Comparison of ENCODE assay signal across 26 cellular contexts in the genomic region with DNA sequence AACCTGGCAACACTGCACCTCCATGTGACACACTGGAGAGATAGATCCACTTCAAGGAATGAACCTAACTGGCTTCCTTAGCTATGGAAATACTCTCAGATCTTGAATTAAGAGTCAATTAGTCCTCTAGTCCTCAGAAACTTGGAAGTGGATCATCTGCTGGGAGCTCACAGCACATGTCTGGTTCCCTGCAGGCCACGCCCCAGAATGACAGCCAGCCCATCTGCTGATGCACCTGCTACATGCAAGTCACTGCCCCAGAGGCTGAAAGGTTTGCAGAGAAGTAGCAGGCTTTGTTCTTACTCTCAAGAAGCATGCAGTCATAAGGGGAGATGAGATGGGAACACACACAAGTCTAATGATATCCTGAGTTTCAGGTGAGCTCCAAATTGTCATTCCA.
DNase-seq lines count a peak whose midpoint lies in the region; ATAC-seq and TF ChIP-seq lines count a peak whose summit lies in the region.
"Had no signal": no experiment of that assay in that cellular context is flagged by ENCODE, and none has a peak within 500 bp of the region (broad histone marks: within the 10 kb centered on the region; RNA-seq: fewer than 3 reads in every experiment).

No MANE protein-coding gene starts in this region.

- WGBS in esophagus muscularis mucosa = 50% methylated on average over 1 of the region's 1 CpG
- WGBS in right cardiac atrium = 93% methylated on average over 1 of the region's 1 CpG

- ATAC-seq in Right ventricle myocardium inferior = no peak
- no peak for ATAC-seq in right cardiac atrium
- ATAC-seq: heart left ventricle, left ventricle myocardium superior, mucosa of descending colon, psoas muscle had no signal

- H3K4me1 ChIP-seq in esophagus muscularis mucosa = peaks cover 0 to 19% (median 18%) of the 10 kb centered on the region in 4 donors
- no peaks in the 10 kb centered on the region for H3K4me1 ChIP-seq in right cardiac atrium (ENCODE audit: control insufficient read depth, insufficient read depth, low read length)
- H3K4me1 ChIP-seq: adrenal gland, breast epithelium, psoas muscle had no signal

- H3K36me3 ChIP-seq in esophagus muscularis mucosa = no peaks in the 10 kb centered on the region
- H3K36me3 ChIP-seq: adrenal gland, breast epithelium, heart left ventricle, tibial nerve had no signal

- no peaks in the 10 kb centered on the region for H3K9me3 ChIP-seq in esophagus muscularis mucosa
- H3K9me3 ChIP-seq in right cardiac atrium (ENCODE audit: control insufficient read depth, low read length) = no peaks in the 10 kb centered on the region
- H3K9me3 ChIP-seq: adrenal gland, breast epithelium, heart left ventricle, mucosa of descending colon, psoas muscle, tibial nerve had no signal

- peak; percentile 87 for DNase-seq in DMS53 (lab: John Stamatoyannopoulos, UW)
- peak; percentile 33 for DNase-seq in NCI-H1694 (lab: John Stamatoyannopoulos, UW)
- peak; percentile 53 for DNase-seq in NCI-H82 treated with DMSO at 0.1 percent for 48 hours (lab: John Stamatoyannopoulos, UW; ENCODE audit: unreplicated experiment)
- peak; percentile 74 for DNase-seq in esophagus muscularis mucosa (ENCODE audit: extremely low spot score)
- no peak for DNase-seq in Right ventricle myocardium inferior (ENCODE audit: missing footprints)
- no peak for DNase-seq in right cardiac atrium
- no peak for DNase-seq in A172 (ENCODE audit: low spot score)
- DNase-seq: activated CD4-positive, alpha-beta memory T cell treated with anti-CD3 and anti-CD28 coated beads for 36 hours; activated CD4-positive, CD25-positive, alpha-beta regulatory T cell; activated gamma-delta T cell treated with Interleukin-2 at 50 U/mL for 16 hours; adrenal gland; AML-193; dermis blood vessel endothelial cell; EL; H9; heart left ventricle; Karpas-422; left ventricle myocardium superior; mucosa of descending colon; NCI-H1092 treated with DMSO at 0.1 percent for 48 hours; psoas muscle; stimulated activated naive CD4-positive, alpha-beta T cell treated with Interleukin-2 at 50 U/mL for 16 hours had no signal

- H3K4me3 ChIP-seq in esophagus muscularis mucosa (no peak overlapping the region), right cardiac atrium (ENCODE audit: low read length) (no peak overlapping the region)
- H3K4me3 ChIP-seq: adrenal gland, breast epithelium, heart left ventricle, mucosa of descending colon, psoas muscle, SK-N-MC, skin epidermis, tibial nerve had no signal

- H3K27ac ChIP-seq in esophagus muscularis mucosa (replicated peaks in 1 of 4) (no peak overlapping the region), right cardiac atrium (ENCODE audit: low read length) (no peak overlapping the region)
- H3K27ac ChIP-seq: adrenal gland, breast epithelium, heart left ventricle, psoas muscle, SK-N-MC, skin epidermis, tibial nerve had no signal

- no peak for TF ChIP-seq EP300 in esophagus muscularis mucosa (IDR thresholded peaks at IDR 0.05)

- intact Hi-C loops in esophagus muscularis mucosa (cut with DNase I) (no loop called here), Right ventricle myocardium inferior (cut with DNase I) (no loop called here), right cardiac atrium (cut with DNase I) (no loop called here)

- H3K27me3 ChIP-seq in esophagus muscularis mucosa (peaks cover 0 to 11% (median 0%) of the 10 kb centered on the region in 4 donors), right cardiac atrium (ENCODE audit: control insufficient read depth, insufficient read depth) (no peaks in the 10 kb centered on the region)
- H3K27me3 ChIP-seq: adrenal gland, tibial nerve had no signal

- TF ChIP-seq POLR2A in esophagus muscularis mucosa (IDR thresholded peaks at IDR 0.05; ENCODE audit: low read depth) = no peak

- no peak for TF ChIP-seq CTCF in esophagus muscularis mucosa (IDR thresholded peaks at IDR 0.05)

Comparison
In these comparisons a context has a peak if more than half of its experiments do, and no peak if none do; other contexts are left out.
1. DNase-seq: peak in DMS53 (single experiment), NCI-H1694 (single experiment), NCI-H82 treated with DMSO at 0.1 percent for 48 hours (single experiment) and esophagus muscularis mucosa (single experiment); none in Right ventricle myocardium inferior (single experiment), right cardiac atrium (0 of 3) and A172 (single experiment).